In the genomic region with DNA sequence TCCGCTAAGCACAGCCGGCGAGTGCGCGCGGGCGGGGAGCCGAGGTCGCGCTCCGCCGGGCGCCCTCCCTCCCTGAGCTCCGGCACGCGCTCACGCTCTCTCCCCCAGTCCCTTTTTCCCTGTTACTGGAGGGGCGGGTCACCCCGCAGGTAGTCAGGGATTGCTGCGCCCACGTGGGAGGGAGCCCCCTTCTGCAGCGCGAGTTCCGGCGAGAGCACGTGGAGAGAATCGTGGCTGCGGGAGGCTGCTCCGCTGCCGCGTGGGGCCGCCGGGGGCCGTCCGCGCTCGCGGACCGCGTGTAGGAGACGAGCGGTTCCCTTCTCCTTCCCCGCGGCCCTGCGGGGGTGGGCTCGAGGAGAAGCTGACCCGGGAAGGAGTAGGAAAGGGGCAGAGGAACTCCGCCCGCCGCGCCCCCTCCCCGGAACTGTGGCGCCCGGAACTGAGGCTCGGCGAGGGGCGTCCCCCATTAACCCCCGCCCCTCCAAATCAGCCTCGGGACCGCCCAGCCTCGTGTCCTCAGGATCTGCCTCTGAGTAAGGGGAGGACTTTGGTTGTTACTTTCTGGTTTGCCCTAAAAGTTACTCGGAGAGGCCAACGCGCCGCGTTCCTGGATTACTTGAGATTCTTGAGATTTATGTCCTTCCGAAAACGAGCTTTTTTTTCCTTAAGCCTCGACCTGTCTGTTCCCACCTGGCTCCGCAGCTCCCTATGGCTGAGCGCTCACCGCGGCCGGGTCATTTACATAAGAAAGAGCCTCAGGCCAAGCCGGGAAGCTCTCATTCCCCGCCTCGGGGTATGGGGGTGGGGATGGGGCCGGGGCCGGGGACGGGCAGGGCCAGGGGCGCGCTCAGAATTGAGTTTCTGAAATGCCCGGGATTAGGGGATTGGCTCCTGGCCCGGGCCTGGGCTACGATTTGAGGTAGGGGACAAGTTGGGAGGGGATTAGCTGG, we compare ENCODE assay signal across 8 cellular contexts. TPM values are rescaled to one million over a fixed set of nuclear protein-coding genes. Genes with fewer than 3 reads are reported as not detected.
DNase-seq lines count a peak whose midpoint lies in the region; ATAC-seq and TF ChIP-seq lines count a peak whose summit lies in the region.

No MANE protein-coding gene starts in this region.

- H3K4ac ChIP-seq in neuronal stem cell (ENCODE audit: low read length): no peak overlapping the region

- no CpG with 5 or more reads among the region's 85 CpGs for WGBS in neuronal stem cell (ENCODE audit: extremely low coverage in 2 of 2, insufficient read length in 2 of 2, insufficient replicate concordance in 1 of 2), 2 donors

- DNase-seq in NT2/D1 (ENCODE audit: low read depth, low spot score) (peak; percentile 92), fibroblast of gingiva (ENCODE audit: low read depth) (peak; percentile 31), neuronal stem cell (ENCODE audit: low spot score) (peak; percentile 80), tibial artery (peak in 1 of 2 donors; percentile 23)
- DNase-seq in activated CD8-positive, alpha-beta memory T cell treated with anti-CD3 and anti-CD28 coated beads, Interleukin-2, amount 50 U/mL, for 48 hours: peak; percentile 84

- H4K20me1 ChIP-seq in BLaER1 treated with 17β-estradiol and CSF1 and Interleukin-3, amounts not matched to agents 10 nM and 100 nM: peaks cover 22 to 56% (median 34%) of the 10 kb centered on the region in 11 experiments; a peak in 20 of 22 replicates

- H3K27me3 ChIP-seq in BLaER1 treated with 17β-estradiol and CSF1 and Interleukin-3, amounts not matched to agents 10 nM and 100 nM: no peaks in the 10 kb centered on the region
- H3K27me3 ChIP-seq in NT2/D1 (ENCODE audit: insufficient read depth, insufficient read length) (no peaks in the 10 kb centered on the region), neuronal stem cell (ENCODE audit: control insufficient read depth in 3 of 3, insufficient read depth in 3 of 3, low read depth in 1 of 3, low read length in 3 of 3) (no peaks in the 10 kb centered on the region), tibial artery (no peaks in the 10 kb centered on the region)

- H2BK120ac ChIP-seq in neuronal stem cell (ENCODE audit: low read depth, low read length): no peak overlapping the region

- peak overlapping the region; percentile 87 for H3K23ac ChIP-seq in neuronal stem cell (ENCODE audit: low read depth, low read length, poor library complexity)

- ATAC-seq in GM19043 (IDR thresholded peaks at IDR 0.05; ENCODE audit: low read depth, unreplicated experiment): peak; percentile 43
- ATAC-seq in HG03175 (IDR thresholded peaks at IDR 0.05; ENCODE audit: unreplicated experiment): peak; percentile 49

- peaks cover 0 to 30% (median 23%) of the 10 kb centered on the region in 11 experiments; a peak in 15 of 22 replicates for H3K36me3 ChIP-seq in BLaER1 treated with 17β-estradiol and CSF1 and Interleukin-3, amounts not matched to agents 10 nM and 100 nM
- no peaks in the 10 kb centered on the region for H3K36me3 ChIP-seq in NT2/D1 (ENCODE audit: insufficient read depth, insufficient read length, low read length)
- peaks cover 0 to 7% of the 10 kb centered on the region in 2 donors for H3K36me3 ChIP-seq in neuronal stem cell (replicated peaks in 1 of 2; ENCODE audit: control insufficient read depth in 2 of 2, insufficient read depth in 2 of 2, low read length in 2 of 2)
- no peaks in the 10 kb centered on the region for H3K36me3 ChIP-seq in tibial artery

- H3K27ac ChIP-seq in BLaER1 treated with 17β-estradiol and CSF1 and Interleukin-3, amounts not matched to agents 10 nM and 100 nM: peak overlapping the region; percentile 73 to 98 (median 96)
- H3K27ac ChIP-seq in neuronal stem cell (replicated peaks; ENCODE audit: low read length): peak overlapping the region; percentile 74
- H3K27ac ChIP-seq in tibial artery: peak overlapping the region; percentile 84 to 91

- no peak overlapping the region for H4K8ac ChIP-seq in neuronal stem cell (ENCODE audit: low read depth, low read length)

- TF ChIP-seq CTCF in tibial artery (IDR thresholded peaks at IDR 0.05): no peak

- H3K4me1 ChIP-seq in BLaER1 treated with 17β-estradiol and CSF1 and Interleukin-3, amounts not matched to agents 10 nM and 100 nM: peaks cover 61 to 68% (median 65%) of the 10 kb centered on the region in 10 experiments
- H3K4me1 ChIP-seq in NT2/D1 (ENCODE audit: insufficient read depth, insufficient read length): peaks cover 8% of the 10 kb centered on the region
- H3K4me1 ChIP-seq in neuronal stem cell (ENCODE audit: control insufficient read depth in 2 of 2, insufficient read depth in 1 of 2, low read depth in 1 of 2, low read length in 2 of 2): peaks cover 8 to 10% of the 10 kb centered on the region in 2 donors
- peaks cover 0 to 29% (median 13%) of the 10 kb centered on the region in 4 donors for H3K4me1 ChIP-seq in tibial artery

- H3K79me1 ChIP-seq in neuronal stem cell (ENCODE audit: low read depth, low read length): peaks cover 12% of the 10 kb centered on the region

- peak overlapping the region; percentile 97 for H3K18ac ChIP-seq in neuronal stem cell (ENCODE audit: low read length)

- H2AK5ac ChIP-seq in neuronal stem cell (ENCODE audit: low read depth, low read length): peak overlapping the region; percentile 25

- no peak overlapping the region for H2BK15ac ChIP-seq in neuronal stem cell (ENCODE audit: low read length)

- H4K91ac ChIP-seq in neuronal stem cell (ENCODE audit: low read depth, low read length, poor library complexity): no peak overlapping the region

- H3K9me3 ChIP-seq in BLaER1 treated with 17β-estradiol and CSF1 and Interleukin-3, amounts not matched to agents 10 nM and 100 nM (replicated peaks in 1 of 11): peaks cover 0 to 10% (median 0%) of the 10 kb centered on the region in 11 experiments; a peak in 3 of 22 replicates
- H3K9me3 ChIP-seq in NT2/D1 (ENCODE audit: insufficient read depth, low read length): no peaks in the 10 kb centered on the region
- H3K9me3 ChIP-seq in neuronal stem cell (replicated peaks in 1 of 2; ENCODE audit: control insufficient read depth in 2 of 2, insufficient read depth in 1 of 2, low read depth in 1 of 2, low read length in 2 of 2): no peaks in the 10 kb centered on the region
- H3K9me3 ChIP-seq in tibial artery: no peaks in the 10 kb centered on the region

- intact Hi-C loops in tibial artery (cut with DNase I; ENCODE audit: low total_unique reads): no loop called here

- peak overlapping the region; percentile 89 to 99 (median 96) for H3K9ac ChIP-seq in BLaER1 treated with 17β-estradiol and CSF1 and Interleukin-3, amounts not matched to agents 10 nM and 100 nM
- H3K9ac ChIP-seq in NT2/D1 (ENCODE audit: insufficient read length, low read depth) (peak overlapping the region; percentile 95), neuronal stem cell (ENCODE audit: low read depth, low read length, poor library complexity) (peak overlapping the region; percentile 97)

- H2BK5ac ChIP-seq in neuronal stem cell (ENCODE audit: low read length): peak overlapping the region; percentile 89

- H3K4me2 ChIP-seq in BLaER1 treated with 17β-estradiol and CSF1 and Interleukin-3, amounts not matched to agents 10 nM and 100 nM: peak overlapping the region; percentile 87 to 98 (median 95)
- peak overlapping the region; percentile 84 for H3K4me2 ChIP-seq in neuronal stem cell (ENCODE audit: insufficient read depth, low read length, poor library complexity, severe bottlenecking)

- peak overlapping the region; percentile 51 for H3K14ac ChIP-seq in neuronal stem cell (ENCODE audit: low read length)

- peak overlapping the region; percentile 34 for H2BK12ac ChIP-seq in neuronal stem cell (ENCODE audit: low read length)

- H3K4me3 ChIP-seq in BLaER1 treated with 17β-estradiol and CSF1 and Interleukin-3, amounts not matched to agents 10 nM and 100 nM: peak overlapping the region; percentile 90 to 100 (median 97)
- H3K4me3 ChIP-seq in NT2/D1 (ENCODE audit: insufficient read length, low read depth): peak overlapping the region; percentile 90
- H3K4me3 ChIP-seq in neuronal stem cell (ENCODE audit: low read length in 2 of 2): peak overlapping the region; percentile 83 to 95
- H3K4me3 ChIP-seq in tibial artery: peak overlapping the region; percentile 59 to 69

- H2AFZ ChIP-seq in neuronal stem cell (ENCODE audit: low read length): peak overlapping the region; percentile 87

RNA-seq across cellular contexts. Expression of a gene that starts 1.2 kb away (rescaled TPM):
- polyA plus RNA-seq in neuronal stem cell (2013, experiment 1 of 2): 8.2 TPM
- polyA plus RNA-seq in neuronal stem cell (2013, experiment 2 of 2): 8.4 TPM
